Comparison of ENCODE assay signal across 33 cellular contexts in genomic region chr9:40935336-40935735, GRCh38.
"Had no signal": no experiment of that assay in that cellular context is flagged by ENCODE, and none has a peak within 500 bp of the region (broad histone marks: within the 10 kb centered on the region; RNA-seq: fewer than 3 reads in every experiment).

No MANE protein-coding gene starts in this region.

- H3K36me3 ChIP-seq: MG63 had no signal

- H3K4me3 ChIP-seq: MG63 had no signal

- H3K27ac ChIP-seq: KMS-11 had no signal

- DNase-seq: Kasumi-1, KG1, MG63, MM.1S, MV-4-11, NCI-H1048, NCI-H1092, NCI-H1092 treated with DMSO at 0.1 percent for 48 hours, NCI-H1105, NCI-H1105 treated with DMSO at 0.1 percent for 48 hours, NCI-H1417, NCI-H1417 treated with DMSO at 0.1 percent for 48 hours, NCI-H1436, NCI-H1436 treated with DMSO at 0.1 percent for 48 hours, NCI-H146, NCI-H1694, NCI-H1694 treated with DMSO at 0.1 percent for 48 hours, NCI-H187, NCI-H187 treated with DMSO at 0.1 percent for 48 hours, NCI-H1930, NCI-H2029, NCI-H2029 treated with DMSO at 0.1 percent for 48 hours, NCI-H2081, NCI-H2081 treated with DMSO at 0.1 percent for 48 hours, NCI-H2107, NCI-H2171, NCI-H2171 treated with DMSO at 0.1 percent for 48 hours, NCI-H2227 treated with DMSO at 0.1 percent for 48 hours, NCI-H226, NCI-H345, NCI-H446, NCI-H446 treated with DMSO at 0.1 percent for 48 hours had no signal

- H3K27me3 ChIP-seq: MG63 had no signal

- H3K9me3 ChIP-seq: MG63 had no signal
